20 cellular contexts compared by ENCODE assay signal in the genomic region with DNA sequence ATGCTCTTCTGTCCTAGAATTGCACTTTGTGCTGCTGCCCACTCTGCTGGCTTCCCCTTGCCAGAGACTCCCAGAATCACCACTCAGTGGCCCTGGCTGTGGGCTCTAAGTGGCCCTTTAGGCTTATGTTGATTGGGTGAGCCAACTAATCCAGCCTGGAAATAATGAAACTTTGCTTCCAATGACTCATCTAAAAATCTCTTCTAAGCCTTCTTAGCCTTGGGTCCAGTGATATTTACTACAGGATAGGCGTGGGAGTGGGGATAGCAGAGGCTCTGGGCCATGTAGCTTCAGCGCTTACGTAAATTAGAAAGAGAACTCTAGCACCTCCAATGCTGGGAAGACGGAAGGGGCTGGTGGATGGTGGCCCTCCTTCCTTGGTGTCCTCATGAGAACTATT.
DNase-seq lines count a peak whose midpoint lies in the region; ATAC-seq, FAIRE-seq and TF ChIP-seq lines count a peak whose summit lies in the region.
"Had no signal": no experiment of that assay in that cellular context is flagged by ENCODE, and none has a peak within 500 bp of the region (broad histone marks: within the 10 kb centered on the region; RNA-seq: fewer than 3 reads in every experiment).

No MANE protein-coding gene starts in this region.

- H3K36me3 ChIP-seq in kidney (ENCODE audit: control insufficient read depth in 1 of 2, insufficient read depth in 2 of 2, low read length in 2 of 2): no peaks in the 10 kb centered on the region

- DNase-seq in NCI-H82 (lab: John Stamatoyannopoulos, UW) (peak; percentile 58), NCI-H82 treated with DMSO at 0.1 percent for 48 hours (lab: John Stamatoyannopoulos, UW; ENCODE audit: unreplicated experiment) (no peak), amniotic epithelial cell (ENCODE audit: low read depth) (peak; percentile 57), iris pigment epithelial cell (ENCODE audit: low read depth) (peak; percentile 21), kidney (no peak), SIG-M5 treated with dmso at 0.1 percent for 504 hours (lab: John Stamatoyannopoulos, UW; ENCODE audit: unreplicated experiment) (no peak)
- DNase-seq: AML-193; Calu3; CD4-positive, alpha-beta memory T cell; DMS79 treated with DMSO at 0.1 percent for 48 hours; EL; HFFc6 had no signal

- no peak overlapping the region for H3K27ac ChIP-seq in kidney (ENCODE audit: low read depth in 2 of 2, low read length in 2 of 2)
- H3K27ac ChIP-seq: 22Rv1, A549 had no signal

- H3K4me1 ChIP-seq in kidney (ENCODE audit: control insufficient read depth in 1 of 2, insufficient read depth in 1 of 2, low read depth in 1 of 2, low read length in 2 of 2): no peaks in the 10 kb centered on the region
- H3K4me1 ChIP-seq: A549 had no signal

- no peak overlapping the region for H3K9ac ChIP-seq in kidney (ENCODE audit: low read length in 2 of 2)

- intact Hi-C loops in kidney (cut with DNase I): no loop called here

- H3K9me3 ChIP-seq in kidney (ENCODE audit: control insufficient read depth in 1 of 2, low read length in 2 of 2): no peaks in the 10 kb centered on the region
- H3K9me3 ChIP-seq: A549 had no signal

- ATAC-seq in HG02840 (IDR thresholded peaks at IDR 0.05; ENCODE audit: low FRiP score, unreplicated experiment): no peak
- ATAC-seq in HG03175 (IDR thresholded peaks at IDR 0.05; ENCODE audit: unreplicated experiment): no peak
- ATAC-seq: A549, GM12878, HCT116, HepG2 had no signal

- no peak for FAIRE-seq in kidney (lab: Jason Lieb, UNC)
- FAIRE-seq: A549, GM12878, H54, HepG2 had no signal

- TF ChIP-seq CTCF in kidney (IDR thresholded peaks at IDR 0.05; ENCODE audit: borderline replicate concordance, extremely low read depth, insufficient read depth): no peak

- H3K4me3 ChIP-seq in kidney (ENCODE audit: low read length in 2 of 2): no peak overlapping the region
- H3K4me3 ChIP-seq: A549, GM12878 had no signal

Comparison
In these comparisons a context has a peak if more than half of its experiments do, and no peak if none do; other contexts are left out.
1. DNase-seq: peak in NCI-H82 (single experiment), amniotic epithelial cell (single experiment) and iris pigment epithelial cell (single experiment); none in NCI-H82 treated with DMSO at 0.1 percent for 48 hours (single experiment), kidney (single experiment) and SIG-M5 treated with dmso at 0.1 percent for 504 hours (single experiment).